In genomic region chr18:58657081-58657480, GRCh38 we compare ENCODE assay signal across 26 cellular contexts. TPM values are rescaled to one million over a fixed set of nuclear protein-coding genes. Genes with fewer than 3 reads are reported as not detected.
DNase-seq lines count a peak whose midpoint lies in the region; ATAC-seq, FAIRE-seq and TF ChIP-seq lines count a peak whose summit lies in the region.
"Had no signal": no experiment of that assay in that cellular context is flagged by ENCODE, and none has a peak within 500 bp of the region (broad histone marks: within the 10 kb centered on the region; RNA-seq: fewer than 3 reads in every experiment).

No MANE protein-coding gene starts in this region.

- H3K27ac ChIP-seq in CD4-positive, alpha-beta T cell (ENCODE audit: low read depth, low read length): no peak overlapping the region
- H3K27ac ChIP-seq in OCI-LY3 (ENCODE audit: low read length): peak overlapping the region; percentile 74; the same call in 1 of the 2 replicates
- H3K27ac ChIP-seq: colonic mucosa, testis, VCaP had no signal

- intact Hi-C loops in CD4-positive, alpha-beta T cell (cut with DNase I, micrococcal nuclease): loop anchor here (5.0 kb wide), 2 partner anchors 35 to 45 kb away; no protein-coding TSS in a partner anchor
- intact Hi-C loops in mucosa of descending colon (cut with DNase I, micrococcal nuclease): no loop called here

- peaks cover 87% of the 10 kb centered on the region for H3K4me1 Mint-ChIP-seq in CD4-positive, alpha-beta T cell (ENCODE audit: low read depth)

- H3K9ac ChIP-seq in OCI-LY3 (ENCODE audit: low read length): peak overlapping the region; percentile 49; the same call in 1 of the 2 replicates

- H4K20me1 ChIP-seq in OCI-LY3 (ENCODE audit: insufficient read depth, low read length): no peaks in the 10 kb centered on the region

- H3K4me3 ChIP-seq in OCI-LY3 (ENCODE audit: low read length): no peak overlapping the region
- no peak overlapping the region for H3K4me3 ChIP-seq in mucosa of descending colon
- H3K4me3 ChIP-seq: colonic mucosa, lung, testis had no signal

- peak overlapping the region; percentile 66 for H3K4me2 ChIP-seq in OCI-LY3 (ENCODE audit: low read length)

- peaks cover 20% of the 10 kb centered on the region for H3K36me3 ChIP-seq in OCI-LY3 (replicated peaks; ENCODE audit: low read depth, low read length)
- H3K36me3 ChIP-seq in mucosa of descending colon (ENCODE audit: low read depth): no peaks in the 10 kb centered on the region
- H3K36me3 ChIP-seq: colonic mucosa, Peyer's patch had no signal

- 0 out of 2 replicates have a peak, but pooled peaks have one; percentile 46 for TF ChIP-seq POLR2A in GM12891 (IDR thresholded peaks at IDR 0.05; ENCODE audit: low read depth, low read length)

- peaks cover 5% of the 10 kb centered on the region for H3K9me3 ChIP-seq in CD4-positive, alpha-beta T cell (ENCODE audit: control insufficient read depth, low read length)
- H3K9me3 ChIP-seq in OCI-LY3 (ENCODE audit: insufficient read depth, low read length) (peaks cover 22% of the 10 kb centered on the region), mucosa of descending colon (peaks cover 4% of the 10 kb centered on the region)
- H3K9me3 ChIP-seq: colonic mucosa, Peyer's patch, testis had no signal

- H3K36me3 Mint-ChIP-seq in CD4-positive, alpha-beta T cell (ENCODE audit: low read depth): peaks cover 14% of the 10 kb centered on the region

- no peaks in the 10 kb centered on the region for H3K79me2 ChIP-seq in OCI-LY3 (ENCODE audit: low read length)

- no peak for FAIRE-seq in GM12891 (lab: Jason Lieb, UNC)
- FAIRE-seq: bronchial epithelial cell, kidney, small intestine had no signal

- no peak overlapping the region for H3K4me3 Mint-ChIP-seq in CD4-positive, alpha-beta T cell

- no peak overlapping the region for H2AFZ ChIP-seq in OCI-LY3 (ENCODE audit: low read depth, low read length)

- H3K27me3 Mint-ChIP-seq in CD4-positive, alpha-beta T cell: no peaks in the 10 kb centered on the region

- CTCF ChIA-PET in CD4-positive, alpha-beta T cell (lab: Charles Lee): interaction anchor here (3.0 kb wide), 1 partner anchor 14 kb away, joined by 21 read pairs; the partner anchor contains the start of gene MALT1

- peaks cover 72% of the 10 kb centered on the region for H3K4me1 ChIP-seq in OCI-LY3 (ENCODE audit: low read length)
- no peaks in the 10 kb centered on the region for H3K4me1 ChIP-seq in mucosa of descending colon (ENCODE audit: low read depth)
- H3K4me1 ChIP-seq: colonic mucosa, testis had no signal

- peak overlapping the region; percentile 82 for H3K27ac Mint-ChIP-seq in CD4-positive, alpha-beta T cell

- H3K27me3 ChIP-seq in CD4-positive, alpha-beta T cell (ENCODE audit: control insufficient read depth, insufficient read depth, low read length): no peaks in the 10 kb centered on the region
- H3K27me3 ChIP-seq in OCI-LY3 (ENCODE audit: low read depth, low read length): peaks cover 6% of the 10 kb centered on the region; the same call in 1 of the 2 replicates
- H3K27me3 ChIP-seq: colonic mucosa, Peyer's patch, testis had no signal

- no peak for ATAC-seq in CD4-positive, alpha-beta T cell (ENCODE audit: poor library complexity)
- ATAC-seq in mucosa of descending colon (peak; percentile 20), GM21360 (IDR thresholded peaks at IDR 0.05; ENCODE audit: unreplicated experiment) (no peak), HG03135 (IDR thresholded peaks at IDR 0.05; ENCODE audit: unreplicated experiment) (no peak)
- ATAC-seq: HCT116 had no signal

- no peak for DNase-seq in CD4-positive, alpha-beta T cell
- DNase-seq in GM12891 (ENCODE audit: insufficient read length, low spot score) (no peak), mucosa of descending colon (no peak), H4 (ENCODE audit: low spot score) (no peak)
- DNase-seq: activated gamma-delta T cell treated with Interleukin-2 at 50 U/mL for 16 hours; activated T-cell treated with anti-CD3 and anti-CD28 coated beads for 4 hours; amniotic stem cell; colonic mucosa; DMS79 treated with DMSO at 0.1 percent for 48 hours; kidney; NCI-H1105 treated with DMSO at 0.1 percent for 48 hours; NCI-H2081 treated with DMSO at 0.1 percent for 48 hours; NCI-H446 treated with DMSO at 0.1 percent for 48 hours; occipital lobe; Peyer's patch; small intestine; stimulated activated CD4-positive, alpha-beta T cell treated with anti-CD3 and anti-CD28 coated beads, Interleukin-2, amount 100 ng/mL, for 24 hours; stimulated activated naive CD4-positive, alpha-beta T cell; testis had no signal

- peaks cover 5% of the 10 kb centered on the region for H3K9me3 Mint-ChIP-seq in CD4-positive, alpha-beta T cell

- POLR2A ChIA-PET in CD4-positive, alpha-beta T cell (lab: Charles Lee): interaction anchor here (1.0 to 5.4 kb wide), 6 partner anchors 10 to 59 kb away, joined by 3 to 166 read pairs (median 10); partner anchors contain the start of gene MALT1

- TF ChIP-seq CTCF in CD4-positive, alpha-beta T cell (IDR thresholded peaks at IDR 0.05): no peak
- TF ChIP-seq CTCF in OCI-LY3 (IDR thresholded peaks at IDR 0.05; ENCODE audit: low read depth, low read length) (no peak), mucosa of descending colon (IDR thresholded peaks at IDR 0.05) (no peak)

TF ChIP-seq in GM12891, 5 proteins besides CTCF, POLR2A, EP300 and RAD21:
- TF ChIP-seq POU2F2 (IDR thresholded peaks at IDR 0.05; ENCODE audit: low read depth, low read length) (no peak), POLR2AphosphoS5 (IDR thresholded peaks at IDR 0.05; ENCODE audit: low read depth, low read length) (no peak), TAF1 (IDR thresholded peaks at IDR 0.05; ENCODE audit: low read depth, low read length) (no peak), SPI1 (IDR thresholded peaks at IDR 0.05; ENCODE audit: low read depth, low read length) (no peak), PAX5 (IDR thresholded peaks at IDR 0.05; ENCODE audit: insufficient read depth, low read length, severe bottlenecking) (no peak)

RNA-seq across cellular contexts. Expression of gene MALT1, which starts 14.2 kb away (rescaled TPM):
- total RNA-seq in CD4-positive, alpha-beta T cell: 10 to 100 TPM; 82.3 to 84.5 TPM
- polyA plus RNA-seq in GM12891 (2012; ENCODE audit: low read depth, missing spikeins): 24.4 TPM
- 10 to 100 TPM; 19.5 to 23.4 (median 23.1) TPM for total RNA-seq in mucosa of descending colon
- total RNA-seq in H4 (2014; rRNA removed; shearing (Covaris generic)): 20.0 and 21.5 TPM in 2 replicates

RNA-seq across cellular contexts. Expression of gene ALPK2, which starts 28.2 kb away (rescaled TPM):
- under 1 TPM; 0.25 TPM for total RNA-seq in CD4-positive, alpha-beta T cell
- polyA plus RNA-seq in GM12891 (2012; ENCODE audit: low read depth, missing spikeins): 4.7 TPM
- total RNA-seq in mucosa of descending colon: under 1 TPM; 0.06 to 0.95 (median 0.46) TPM
- 19.0 and 25.3 TPM in 2 replicates for total RNA-seq in H4 (2014; rRNA removed; shearing (Covaris generic))

Comparison
In these comparisons a context has a peak if more than half of its experiments do, and no peak if none do; other contexts are left out.
1. RNA of gene ALPK2, which starts 28.2 kb away (total RNA-seq): 19.0 to 25.3 TPM in H4; 0.06 to 0.95 TPM in mucosa of descending colon and 0.25 TPM in CD4-positive, alpha-beta T cell; every median in the first group is over 10 times any median in the second.
2. intact Hi-C loops: an anchor here in CD4-positive, alpha-beta T cell (5.0 kb wide); none called in mucosa of descending colon.